ENCODE assay signal across 10 cellular contexts in the genomic region with DNA sequence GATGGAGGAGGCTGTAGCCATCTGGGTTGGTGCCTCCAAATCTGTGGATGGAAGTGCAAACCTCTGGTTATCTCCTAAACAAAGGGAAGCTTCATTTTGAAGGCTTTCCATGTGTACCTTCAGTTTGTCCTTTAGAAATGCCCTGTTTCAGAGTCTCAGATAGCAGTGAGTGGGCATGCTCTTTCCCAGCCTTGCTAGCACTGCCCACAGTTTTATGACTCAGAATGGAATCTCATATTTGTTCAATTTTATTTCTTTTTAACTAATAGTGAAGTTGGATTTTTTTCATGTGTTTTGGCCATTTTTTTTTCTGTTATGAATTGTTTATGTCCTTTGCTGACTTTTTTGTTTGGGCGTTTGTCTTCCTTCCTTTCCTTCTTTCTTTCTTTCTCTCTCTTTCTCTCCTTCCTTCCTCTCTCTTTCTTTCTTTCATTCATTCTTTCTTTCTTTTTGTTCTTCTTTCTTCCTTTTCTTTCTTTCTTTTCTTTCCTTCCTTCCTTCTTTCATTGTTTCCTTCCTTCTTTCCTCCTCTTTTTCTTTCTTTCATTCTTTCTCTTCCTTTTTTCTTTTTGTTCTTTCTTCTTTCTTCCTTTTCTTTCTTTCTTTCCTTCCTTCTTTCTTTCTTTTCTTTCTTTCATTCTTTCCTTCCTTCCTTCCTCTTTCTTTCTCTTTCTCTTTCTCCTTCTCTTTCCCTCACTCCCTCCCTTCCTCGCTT. TPM values are rescaled to one million over a fixed set of nuclear protein-coding genes. Genes with fewer than 3 reads are reported as not detected.
DNase-seq lines count a peak whose midpoint lies in the region; ATAC-seq, FAIRE-seq and TF ChIP-seq lines count a peak whose summit lies in the region.
"Had no signal": no experiment of that assay in that cellular context is flagged by ENCODE, and none has a peak within 500 bp of the region (broad histone marks: within the 10 kb centered on the region; RNA-seq: fewer than 3 reads in every experiment).

No MANE protein-coding gene starts in this region.

- TF ChIP-seq POLR2A in GM18505 (IDR thresholded peaks at IDR 0.05; ENCODE audit: borderline replicate concordance, extremely low read depth, insufficient read depth, insufficient read length) (no peak), Peyer's patch (IDR thresholded peaks at IDR 0.05) (no peak)

- no peak for TF ChIP-seq CTCF in Peyer's patch (IDR thresholded peaks at IDR 0.05)
- no peak for TF ChIP-seq CTCF in foreskin fibroblast (IDR thresholded peaks at IDR 0.05; ENCODE audit: low read depth, low read length)

- no peak for FAIRE-seq in HTR-8/SVneo (lab: Jason Lieb, UNC)

- H3K9me3 ChIP-seq in Peyer's patch = no peaks in the 10 kb centered on the region

- peaks cover 0 to 19% (median 11%) of the 10 kb centered on the region in 4 donors for H3K4me1 ChIP-seq in Peyer's patch

- no peaks in the 10 kb centered on the region for H3K27me3 ChIP-seq in Peyer's patch

- DNase-seq in AG08396 (ENCODE audit: low spot score) (peak; percentile 45), Peyer's patch (no peak), foreskin fibroblast (peak; percentile 25 to 68), NCI-H2107 treated with DMSO at 0.1 percent for 48 hours (lab: John Stamatoyannopoulos, UW; ENCODE audit: unreplicated experiment) (no peak), NCI-H446 treated with DMSO at 0.1 percent for 48 hours (lab: John Stamatoyannopoulos, UW) (no peak), HTR-8/SVneo (ENCODE audit: insufficient read length, low spot score) (no peak)
- DNase-seq: NCI-H1048 had no signal

- no peaks in the 10 kb centered on the region for H3K36me3 ChIP-seq in Peyer's patch

- peak; percentile 2 for ATAC-seq in GM18505 (IDR thresholded peaks at IDR 0.05; ENCODE audit: unreplicated experiment)
- ATAC-seq in GM18519 (IDR thresholded peaks at IDR 0.05; ENCODE audit: low FRiP score, unreplicated experiment) = no peak

- H3K27ac ChIP-seq in Peyer's patch = peak overlapping the region; percentile 22 to 69 (median 33)

- H3K4me3 ChIP-seq in Peyer's patch (no peak overlapping the region), foreskin fibroblast (ENCODE audit: low read depth in 1 of 2, low read length in 2 of 2) (no peak overlapping the region)

RNA-seq across cellular contexts. Expression of gene PRF1, which starts 25.6 kb away (rescaled TPM):
- 10 to 100 TPM in 1 of 4 donors, 1 to 10 TPM in 3; 4.6 to 12.4 (median 6.3) TPM for total RNA-seq in Peyer's patch
- total RNA-seq: cerebellum had no signal

Comparison
In these comparisons a context has a peak if more than half of its experiments do, and no peak if none do; other contexts are left out.
1. DNase-seq: peak in AG08396 (single experiment) and foreskin fibroblast (2 of 2); none in Peyer's patch (0 of 3), NCI-H2107 treated with DMSO at 0.1 percent for 48 hours (single experiment), NCI-H446 treated with DMSO at 0.1 percent for 48 hours (single experiment) and HTR-8/SVneo (single experiment).